ENCODE assay signal across 24 cellular contexts in genomic region chr17:37103191-37103590, GRCh38.
DNase-seq lines count a peak whose midpoint lies in the region; ATAC-seq, FAIRE-seq and TF ChIP-seq lines count a peak whose summit lies in the region.
"Had no signal": no experiment of that assay in that cellular context is flagged by ENCODE, and none has a peak within 500 bp of the region (broad histone marks: within the 10 kb centered on the region; RNA-seq: fewer than 3 reads in every experiment).

No MANE protein-coding gene starts in this region.

- no peak for TF ChIP-seq EP300 in H1 (IDR thresholded peaks at IDR 0.05; ENCODE audit: borderline replicate concordance in 1 of 2, low read depth in 2 of 2, low read length in 2 of 2)

- H3K36me3 Mint-ChIP-seq in GM23338 (ENCODE audit: low read depth) (peaks cover 23% of the 10 kb centered on the region), nephron progenitor cell (ENCODE audit: low read depth) (peaks cover 68% of the 10 kb centered on the region)

- no peak overlapping the region for H4K91ac ChIP-seq in H1 (replicated peaks; ENCODE audit: insufficient read length, low read length)

- no peak for TF ChIP-seq RAD21 in H1 (IDR thresholded peaks at IDR 0.05 in 1 of 2, conservative IDR thresholded peaks at IDR 0.05 in 1 of 2; ENCODE audit: low read depth in 2 of 2, low read length in 2 of 2)

- H3K56ac ChIP-seq in H1 (replicated peaks; ENCODE audit: insufficient read length, low read depth, low read length): no peak overlapping the region

- H2BK120ac ChIP-seq in H1 (replicated peaks; ENCODE audit: low read depth, low read length): no peak overlapping the region

- 0 out of 2 replicates have a peak overlapping the region, but pooled peaks have one; percentile 28 for H2BK20ac ChIP-seq in H1 (ENCODE audit: low read length)

- H3K23me2 ChIP-seq in H1 (ENCODE audit: low read depth, low read length): peaks cover 1% of the 10 kb centered on the region; the same call in 1 of the 2 replicates

- no peak overlapping the region for H3K4me3 ChIP-seq in GM23338
- no peak overlapping the region for H3K4me3 ChIP-seq in HAP-1
- H3K4me3 ChIP-seq in H1 (ENCODE audit: extremely low read depth in 1 of 4, insufficient read depth in 2 of 4, low read depth in 3 of 4, low read length in 4 of 4): no peak overlapping the region
- no peak overlapping the region for H3K4me3 ChIP-seq in thyroid gland (replicated peaks in 1 of 3)
- H3K4me3 ChIP-seq: A549; BLaER1 treated with 17β-estradiol and CSF1 and Interleukin-3, amounts not matched to agents 10 nM and 100 nM had no signal

- H3K27ac Mint-ChIP-seq in GM23338: peak overlapping the region; percentile 62
- H3K27ac Mint-ChIP-seq in nephron progenitor cell: peak overlapping the region; percentile 47
- H3K27ac Mint-ChIP-seq: CD4-positive, alpha-beta T cell; CD8-positive, alpha-beta memory T cell had no signal

- no peak overlapping the region for H4K5ac ChIP-seq in H1 (ENCODE audit: insufficient read length, low read depth, low read length)

- intact Hi-C loops in thyroid gland (cut with DNase I): no loop called here

- no peak for ATAC-seq in GM23338

- H2BK12ac ChIP-seq in H1 (ENCODE audit: low read depth, low read length): no peak overlapping the region

- WGBS in H1 (ENCODE audit: extremely low coverage in 1 of 2, insufficient coverage in 1 of 2, insufficient read length in 1 of 2, insufficient replicate concordance in 2 of 2, low coverage in 1 of 2, low lambda C conversion rate in 2 of 2, missing lambda C conversion rate in 1 of 2), 2 experiments: 87% methylated on average over 4 of the region's 4 CpGs; no CpG with 5 or more reads in 1 of the 2 experiments
- WGBS in thyroid gland, 2 donors: 93 to 96% methylated on average over 4 of the region's 4 CpGs

- H3K4ac ChIP-seq in H1 (replicated peaks; ENCODE audit: insufficient read length, low read depth, low read length): no peak overlapping the region

- H2AK5ac ChIP-seq in H1 (ENCODE audit: low read depth, low read length): no peak overlapping the region

- H3K9ac ChIP-seq in H1 (replicated peaks in 1 of 4; ENCODE audit: extremely low read depth in 1 of 4, low read depth in 3 of 4, low read length in 3 of 4): no peak overlapping the region
- H3K9ac ChIP-seq: BLaER1 treated with 17β-estradiol and CSF1 and Interleukin-3, amounts not matched to agents 10 nM and 100 nM had no signal

- no peak overlapping the region for H3K14ac ChIP-seq in H1 (ENCODE audit: insufficient read length)

- H3K18ac ChIP-seq in H1 (ENCODE audit: extremely low read depth, low read length): no peak overlapping the region

- H3K79me1 ChIP-seq in H1 (ENCODE audit: low read depth, low read length): 0 out of 2 replicates have a peak, but pooled peaks cover 4% of the 10 kb centered on the region

- POLR2A ChIA-PET in H1 (lab: Charles Lee; ENCODE audit: partially characterized antibody): interaction anchor here (0.8 to 1.0 kb wide), 2 partner anchors 9 to 112 kb away, joined by 3 read pairs; no protein-coding TSS in a partner anchor

- H3K9me3 ChIP-seq in HAP-1: no peaks in the 10 kb centered on the region
- no peaks in the 10 kb centered on the region for H3K9me3 ChIP-seq in H1 (ENCODE audit: insufficient read depth in 2 of 2, low read depth in 1 of 2, low read length in 1 of 2)
- H3K9me3 ChIP-seq in thyroid gland: no peaks in the 10 kb centered on the region
- H3K9me3 ChIP-seq: A549; BE2C; BLaER1 treated with 17β-estradiol and CSF1 and Interleukin-3, amounts not matched to agents 10 nM and 100 nM had no signal

- H3K4me1 Mint-ChIP-seq in GM23338 (peaks cover 62% of the 10 kb centered on the region), nephron progenitor cell (peaks cover 53% of the 10 kb centered on the region)
- H3K4me1 Mint-ChIP-seq: CD8-positive, alpha-beta memory T cell had no signal

- H3K9me3 Mint-ChIP-seq in GM23338 (no peaks in the 10 kb centered on the region), nephron progenitor cell (no peaks in the 10 kb centered on the region)
- H3K9me3 Mint-ChIP-seq: CD14-positive monocyte; CD4-positive, alpha-beta T cell; CD8-positive, alpha-beta memory T cell had no signal

- H3K27ac ChIP-seq in GM23338 (ENCODE audit: low read depth): peak overlapping the region; percentile 45
- H3K27ac ChIP-seq in H1 (ENCODE audit: low read depth, low read length): peak overlapping the region; percentile 14; the same call in 1 of the 2 replicates
- H3K27ac ChIP-seq in thyroid gland: no peak overlapping the region
- H3K27ac ChIP-seq: A549; BLaER1 treated with 17β-estradiol and CSF1 and Interleukin-3, amounts not matched to agents 10 nM and 100 nM had no signal

- in situ Hi-C loops in HAP-1 (cut with MboI; ENCODE audit: low sequenced_read_pairs): loop anchor here (25.0 kb wide), 1 partner anchor 109 kb away; no protein-coding TSS in a partner anchor
- in situ Hi-C loops in G401 (cut with HindIII; ENCODE audit: low sequenced_read_pairs): no loop called here

- H3K79me2 ChIP-seq in GM23338 (replicated peaks; ENCODE audit: insufficient read depth): no peaks in the 10 kb centered on the region
- H3K79me2 ChIP-seq in H1 (ENCODE audit: control insufficient read depth in 1 of 2, insufficient read depth in 2 of 2, low read length in 2 of 2): no peaks in the 10 kb centered on the region

- no peak overlapping the region for H3K4me2 ChIP-seq in GM23338
- no peak overlapping the region for H3K4me2 ChIP-seq in H1 (ENCODE audit: insufficient read depth in 1 of 2, low read depth in 2 of 2, low read length in 2 of 2)
- H3K4me2 ChIP-seq: A549; BLaER1 treated with 17β-estradiol and CSF1 and Interleukin-3, amounts not matched to agents 10 nM and 100 nM had no signal

- no peaks in the 10 kb centered on the region for H3K27me3 ChIP-seq in GM23338 (ENCODE audit: insufficient read depth)
- no peaks in the 10 kb centered on the region for H3K27me3 ChIP-seq in HAP-1 (ENCODE audit: low read depth)
- H3K27me3 ChIP-seq in H1 (replicated peaks in 1 of 4; ENCODE audit: control insufficient read depth in 3 of 4, extremely low read depth in 1 of 4, insufficient read depth in 3 of 4, low read length in 3 of 4): no peaks in the 10 kb centered on the region
- no peaks in the 10 kb centered on the region for H3K27me3 ChIP-seq in thyroid gland
- H3K27me3 ChIP-seq: BE2C; BLaER1 treated with 17β-estradiol and CSF1 and Interleukin-3, amounts not matched to agents 10 nM and 100 nM had no signal

- no peak overlapping the region for H2BK15ac ChIP-seq in H1 (ENCODE audit: low read length)

- H3K4me1 ChIP-seq in GM23338 (ENCODE audit: insufficient read depth) (peaks cover 51% of the 10 kb centered on the region), HAP-1 (peaks cover 73% of the 10 kb centered on the region), H1 (replicated peaks in 1 of 4; ENCODE audit: control insufficient read depth in 3 of 4, insufficient read depth in 4 of 4, low read length in 3 of 4) (peaks cover 13 to 26% (median 23%) of the 10 kb centered on the region in 4 experiments), thyroid gland (peaks cover 5 to 13% of the 10 kb centered on the region in 2 donors)
- H3K4me1 ChIP-seq: A549 had no signal

- peaks cover 15% of the 10 kb centered on the region for H3F3A ChIP-seq in GM23338 (replicated peaks; ENCODE audit: low read depth)

- H2AFZ ChIP-seq in GM23338: no peak overlapping the region
- no peak overlapping the region for H2AFZ ChIP-seq in H1 (ENCODE audit: low read length)

- DNase-seq in GM23338 (ENCODE audit: low spot score) (no peak), HAP-1 (ENCODE audit: low spot score in 2 of 2) (peak; percentile 66 to 99), H1 (ENCODE audit: low read depth in 1 of 2, low spot score in 2 of 2) (no peak), nephron progenitor cell (no peak), G401 (ENCODE audit: low spot score) (no peak), thyroid gland (no peak), NCI-H2196 (lab: John Stamatoyannopoulos, UW; ENCODE audit: unreplicated experiment) (no peak)
- DNase-seq: 8988T; ACHN; AML-193; BE2C; CD4-positive, alpha-beta T cell; CD8-positive, alpha-beta memory T cell; DMS 273 treated with DMSO at 0.1 percent for 48 hours; DMS79; EL; GF-D8; HCEC 1CT had no signal

- H3K27me3 Mint-ChIP-seq in GM23338 (ENCODE audit: insufficient read depth, low read depth, poor library complexity) (peaks cover 7% of the 10 kb centered on the region), nephron progenitor cell (ENCODE audit: low read depth, poor library complexity) (no peaks in the 10 kb centered on the region)
- H3K27me3 Mint-ChIP-seq: CD4-positive, alpha-beta T cell had no signal

- FAIRE-seq in H1 (lab: Jason Lieb, UNC): no peak
- FAIRE-seq: A549, D721Med, GM12891, GM18507 had no signal

- no peaks in the 10 kb centered on the region for H3K9me2 ChIP-seq in GM23338 (ENCODE audit: insufficient read depth)

- TF ChIP-seq CTCF in GM23338 (conservative IDR thresholded peaks at IDR 0.05; ENCODE audit: low read depth in 2 of 2) (no peak), H1 (IDR thresholded peaks at IDR 0.05; ENCODE audit: control extremely low read depth in 1 of 3, insufficient read depth in 1 of 3, low read depth in 1 of 3, low read length in 3 of 3) (no peak), nephron progenitor cell (IDR thresholded peaks at IDR 0.05) (no peak), thyroid gland (IDR thresholded peaks at IDR 0.05) (no peak)

- 0 out of 2 replicates have a peak, but pooled peaks cover 4% of the 10 kb centered on the region for H3K36me3 ChIP-seq in GM23338 (ENCODE audit: insufficient read depth)
- H3K36me3 ChIP-seq in HAP-1 (replicated peaks): peaks cover 17% of the 10 kb centered on the region
- peaks cover 0 to 5% (median 2%) of the 10 kb centered on the region in 4 experiments; a peak in 3 of 8 replicates for H3K36me3 ChIP-seq in H1 (ENCODE audit: control insufficient read depth in 2 of 4, insufficient read depth in 4 of 4, low read length in 3 of 4)
- H3K36me3 ChIP-seq in thyroid gland: peaks cover 0 to under 1% of the 10 kb centered on the region in 2 donors

- no peak for TF ChIP-seq POLR2A in H1 (IDR thresholded peaks at IDR 0.05; ENCODE audit: control extremely low read depth in 1 of 2, low read depth in 2 of 2, low read length in 2 of 2)
- no peak for TF ChIP-seq POLR2A in thyroid gland (IDR thresholded peaks at IDR 0.05)

- no peak overlapping the region for H4K8ac ChIP-seq in H1 (ENCODE audit: extremely low read depth, insufficient read depth, low read length)

- no peak overlapping the region for H3K4me3 Mint-ChIP-seq in GM23338
- H3K4me3 Mint-ChIP-seq in nephron progenitor cell: no peak overlapping the region
- H3K4me3 Mint-ChIP-seq: CD14-positive monocyte; CD4-positive, alpha-beta T cell; CD8-positive, alpha-beta memory T cell had no signal

- H3K23ac ChIP-seq in H1 (ENCODE audit: insufficient read length): no peak overlapping the region

- CTCF ChIA-PET in H1 (lab: Charles Lee; ENCODE audit: partially characterized antibody): interaction anchor here (0.7 to 2.8 kb wide), 3 partner anchors 10 to 503 kb away, joined by 3 to 9 read pairs (median 6); no protein-coding TSS in a partner anchor

- H4K20me1 ChIP-seq in GM23338 (replicated peaks; ENCODE audit: insufficient read depth) (no peaks in the 10 kb centered on the region), H1 (replicated peaks in 1 of 2; ENCODE audit: control insufficient read depth in 1 of 2, insufficient read depth in 2 of 2, low read length in 2 of 2) (no peaks in the 10 kb centered on the region)
- H4K20me1 ChIP-seq: BLaER1 treated with 17β-estradiol and CSF1 and Interleukin-3, amounts not matched to agents 10 nM and 100 nM had no signal

- H2BK5ac ChIP-seq in H1 (ENCODE audit: low read depth, low read length): no peak overlapping the region

TF ChIP-seq in H1, 55 proteins besides CTCF, POLR2A, EP300 and RAD21 (continues in another document):
- TF ChIP-seq CBX5 (IDR thresholded peaks at IDR 0.05; ENCODE audit: low read depth, low read length): no peak

Comparison
In these comparisons a context has a peak if more than half of its experiments do, and no peak if none do; other contexts are left out.
1. DNase-seq: peak in HAP-1 (2 of 2); none in GM23338 (single experiment), H1 (0 of 2), nephron progenitor cell (single experiment), G401 (single experiment), thyroid gland (0 of 2) and NCI-H2196 (single experiment).
2. H3K27ac ChIP-seq: peak in GM23338 (single experiment) and H1 (single experiment); none in thyroid gland (0 of 3).